ENCODE assay signal across 13 cellular contexts in the genomic region with DNA sequence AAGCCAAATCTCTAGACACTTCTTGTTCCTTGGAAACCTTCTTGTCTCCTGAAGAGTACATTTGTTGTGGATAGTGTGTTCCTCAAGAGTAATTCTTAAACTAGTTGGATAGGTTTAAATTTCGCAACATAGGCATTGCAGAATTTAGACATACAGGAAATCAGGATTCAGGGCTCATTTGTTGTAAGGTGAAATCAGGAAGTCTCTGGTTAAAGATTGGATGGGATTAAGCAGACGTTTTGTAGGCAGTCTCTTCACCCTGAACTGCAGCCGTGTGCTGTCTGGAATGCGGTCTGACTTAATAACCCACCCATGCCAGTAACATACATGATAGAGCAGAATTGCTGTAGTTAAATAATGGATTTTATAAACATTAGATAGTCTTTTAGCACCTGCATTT. TPM values are rescaled to one million over a fixed set of nuclear protein-coding genes. Genes with fewer than 3 reads are reported as not detected.
DNase-seq lines count a peak whose midpoint lies in the region; ATAC-seq, FAIRE-seq and TF ChIP-seq lines count a peak whose summit lies in the region.
"Had no signal": no experiment of that assay in that cellular context is flagged by ENCODE, and none has a peak within 500 bp of the region (broad histone marks: within the 10 kb centered on the region; RNA-seq: fewer than 3 reads in every experiment).

No MANE protein-coding gene starts in this region.

- H4K20me1 ChIP-seq in K562 (replicated peaks; ENCODE audit: control insufficient read depth, insufficient read depth, low read length): no peaks in the 10 kb centered on the region

- TF ChIP-seq EP300 in K562 (IDR thresholded peaks at IDR 0.05; ENCODE audit: low read length): no peak

- TF ChIP-seq CTCF in heart left ventricle (IDR thresholded peaks at IDR 0.05) (no peak), K562 (IDR thresholded peaks at IDR 0.05 in 2 of 3, conservative IDR thresholded peaks at IDR 0.05 in 1 of 3; ENCODE audit: insufficient read depth in 2 of 3, low read depth in 1 of 3, low read length in 3 of 3) (no peak)

- no peak for DNase-seq in heart left ventricle
- no peak for DNase-seq in cardiac septum (ENCODE audit: low spot score)
- no peak for DNase-seq in K562 (ENCODE audit: extremely low read depth in 1 of 4, low spot score in 3 of 4)
- DNase-seq in kidney glomerular epithelial cell (lab: John Stamatoyannopoulos, UW): peak; percentile 57
- DNase-seq in DMS53 (lab: John Stamatoyannopoulos, UW): no peak
- no peak for DNase-seq in stimulated activated naive CD4-positive, alpha-beta T cell treated with Interleukin-2 at 50 U/mL for 16 hours (lab: John Stamatoyannopoulos, UW)
- DNase-seq: activated CD8-positive, alpha-beta memory T cell treated with anti-CD3 and anti-CD28 coated beads, Interleukin-2, amount 50 U/mL, for 4 hours; NCI-H1105; NCI-H446 treated with DMSO at 0.1 percent for 48 hours; upper lobe of left lung had no signal

- H3K79me2 ChIP-seq in K562 (ENCODE audit: control insufficient read depth, insufficient read depth, low read length): peaks cover 97% of the 10 kb centered on the region

- H3K27me3 ChIP-seq in heart left ventricle (no peaks in the 10 kb centered on the region), K562 (ENCODE audit: control insufficient read depth in 2 of 2, insufficient read depth in 2 of 2, low read length in 2 of 2) (no peaks in the 10 kb centered on the region)
- H3K27me3 ChIP-seq: upper lobe of left lung had no signal

- H3K9me1 ChIP-seq in K562 (ENCODE audit: control insufficient read depth, insufficient read depth, low read length): no peaks in the 10 kb centered on the region

- H3K36me3 ChIP-seq in heart left ventricle (peaks cover 0 to 3% (median 0%) of the 10 kb centered on the region in 9 donors), K562 (ENCODE audit: control insufficient read depth, insufficient read depth, low read length) (peaks cover 35% of the 10 kb centered on the region)
- H3K36me3 ChIP-seq: upper lobe of left lung had no signal

- no peak overlapping the region for H3K9ac ChIP-seq in K562 (ENCODE audit: insufficient read depth in 1 of 2, low read depth in 2 of 2, low read length in 2 of 2)

- TF ChIP-seq POLR2A in heart left ventricle (IDR thresholded peaks at IDR 0.05): no peak
- no peak for TF ChIP-seq POLR2A in K562 (conservative IDR thresholded peaks at IDR 0.05)

- in situ Hi-C loops in K562 (cut with MboI): no loop called here

- H3K4me1 ChIP-seq in heart left ventricle (peaks cover 0 to 23% (median 17%) of the 10 kb centered on the region in 12 donors), K562 (replicated peaks in 1 of 2; ENCODE audit: control insufficient read depth in 2 of 2, insufficient read depth in 2 of 2, low read length in 2 of 2) (peaks cover 8 to 17% of the 10 kb centered on the region in 2 experiments)

- no peak overlapping the region for H3K4me3 ChIP-seq in heart left ventricle
- no peak overlapping the region for H3K4me3 ChIP-seq in K562
- H3K4me3 ChIP-seq: upper lobe of left lung had no signal

- POLR2A ChIA-PET in K562 (lab: Yijun Ruan, JAX): interaction anchor here (0.9 kb wide), 1 partner anchor 368 kb away, joined by 3 read pairs; no protein-coding TSS in a partner anchor

- FAIRE-seq in K562 (lab: Jason Lieb, UNC): no peak

- peak; percentile 37 to 74 (median 48) for ATAC-seq in heart left ventricle
- ATAC-seq in K562: peak; percentile 69
- ATAC-seq in GM19351 (IDR thresholded peaks at IDR 0.05; ENCODE audit: unreplicated experiment): no peak
- ATAC-seq in HG02623 (IDR thresholded peaks at IDR 0.05; ENCODE audit: unreplicated experiment): no peak
- ATAC-seq: natural killer cell treated with Interleukin-12 subunit alpha and Interleukin-12 subunit beta and Interleukin-15 and Interleukin-18, amount 100 ng/mL, for 72 hours had no signal

- CTCF ChIA-PET in K562 (lab: Yijun Ruan, JAX; ENCODE audit: low intra/inter-chr PET ratio): no interaction called here

- intact Hi-C loops in heart left ventricle (cut with DNase I) (no loop called here), cardiac septum (cut with DNase I) (no loop called here), K562 (cut with micrococcal nuclease) (no loop called here)

- H2AFZ ChIP-seq in K562 (ENCODE audit: low read depth, low read length): no peak overlapping the region

- no TSS peak for BruUV-seq in K562 (replicated peaks; lab: Mats Ljungman, UMichigan)

- no peak overlapping the region for H3K4me2 ChIP-seq in K562 (ENCODE audit: insufficient read depth, low read length)

- H3K27ac ChIP-seq in heart left ventricle (no peak overlapping the region), K562 (ENCODE audit: extremely low read depth, low read depth, low read length) (no peak overlapping the region)
- H3K27ac ChIP-seq: upper lobe of left lung had no signal

- no peak for TF ChIP-seq RAD21 in K562 (CRISPR knock-in tag; conservative IDR thresholded peaks at IDR 0.05 in 1 of 2, IDR thresholded peaks at IDR 0.05 in 1 of 2)

- H3K9me3 ChIP-seq in heart left ventricle (peaks cover 0 to 28% (median 15%) of the 10 kb centered on the region in 12 donors), K562 (replicated peaks; ENCODE audit: control insufficient read depth, insufficient read depth, low read depth, low read length) (peaks cover 13% of the 10 kb centered on the region)

- WGBS in heart left ventricle, 4 donors: 33 to 42% (median 37%) methylated on average over 4 of the region's 4 CpGs
- 35% methylated on average over 4 of the region's 4 CpGs for WGBS in K562 (ENCODE audit: insufficient coverage, low coverage, missing lambda C conversion rate)

TF ChIP-seq in K562, 482 proteins besides CTCF, POLR2A, EP300 and RAD21:
- TF ChIP-seq EP400 (IDR thresholded peaks at IDR 0.05) (no peak), ZNF143 (CRISPR knock-in tag; IDR thresholded peaks at IDR 0.05) (no peak), SMAD4 (CRISPR knock-in tag; conservative IDR thresholded peaks at IDR 0.05) (0 out of 2 replicates have a peak, but pooled peaks have one; percentile 27), ZNF444 (CRISPR knock-in tag; IDR thresholded peaks at IDR 0.05) (no peak), NR2F6 (CRISPR knock-in tag; IDR thresholded peaks at IDR 0.05) (no peak), BCL6 (CRISPR knock-in tag; IDR thresholded peaks at IDR 0.05) (no peak), CEBPG (CRISPR knock-in tag; IDR thresholded peaks at IDR 0.05) (no peak), CEBPG (tag; conservative IDR thresholded peaks at IDR 0.05 in 1 of 2, IDR thresholded peaks at IDR 0.05 in 1 of 2) (peak; percentile 68 to 74), CEBPB (tag; IDR thresholded peaks at IDR 0.05) (peak; percentile 93), SPI1 (IDR thresholded peaks at IDR 0.05; ENCODE audit: borderline replicate concordance, low read depth, low read length) (peak; percentile 45; the same call in 1 of the 2 replicates)
- TF ChIP-seq, protein P1, sequence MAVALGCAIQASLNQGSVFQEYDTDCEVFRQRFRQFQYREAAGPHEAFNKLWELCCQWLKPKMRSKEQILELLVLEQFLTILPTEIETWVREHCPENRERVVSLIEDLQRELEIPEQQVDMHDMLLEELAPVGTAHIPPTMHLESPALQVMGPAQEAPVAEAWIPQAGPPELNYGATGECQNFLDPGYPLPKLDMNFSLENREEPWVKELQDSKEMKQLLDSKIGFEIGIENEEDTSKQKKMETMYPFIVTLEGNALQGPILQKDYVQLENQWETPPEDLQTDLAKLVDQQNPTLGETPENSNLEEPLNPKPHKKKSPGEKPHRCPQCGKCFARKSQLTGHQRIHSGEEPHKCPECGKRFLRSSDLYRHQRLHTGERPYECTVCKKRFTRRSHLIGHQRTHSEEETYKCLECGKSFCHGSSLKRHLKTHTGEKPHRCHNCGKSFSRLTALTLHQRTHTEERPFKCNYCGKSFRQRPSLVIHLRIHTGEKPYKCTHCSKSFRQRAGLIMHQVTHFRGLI (CRISPR knock-in tag; IDR thresholded peaks at IDR 0.05): no peak
- TF ChIP-seq, protein P2, sequence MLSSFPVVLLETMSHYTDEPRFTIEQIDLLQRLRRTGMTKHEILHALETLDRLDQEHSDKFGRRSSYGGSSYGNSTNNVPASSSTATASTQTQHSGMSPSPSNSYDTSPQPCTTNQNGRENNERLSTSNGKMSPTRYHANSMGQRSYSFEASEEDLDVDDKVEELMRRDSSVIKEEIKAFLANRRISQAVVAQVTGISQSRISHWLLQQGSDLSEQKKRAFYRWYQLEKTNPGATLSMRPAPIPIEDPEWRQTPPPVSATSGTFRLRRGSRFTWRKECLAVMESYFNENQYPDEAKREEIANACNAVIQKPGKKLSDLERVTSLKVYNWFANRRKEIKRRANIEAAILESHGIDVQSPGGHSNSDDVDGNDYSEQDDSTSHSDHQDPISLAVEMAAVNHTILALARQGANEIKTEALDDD (IDR thresholded peaks at IDR 0.05): 0 out of 2 replicates have a peak, but pooled peaks have one; percentile 34

RNA-seq across cellular contexts. Expression of a gene that starts 21.7 kb away (rescaled TPM):
- total RNA-seq in heart left ventricle (10 to 100 TPM in 8 of 9 donors, 1 to 10 TPM in 1; 10.0 to 22.8 (median 13.7) TPM), cardiac septum (17.8 TPM), K562 (2014; rRNA removed) (19.3 and 21.7 TPM in 2 replicates), K562 (2014; rRNA removed; fragmentation: Illumina TruSeq; extraction: Trizol) (33.3 and 37.1 TPM in 2 replicates), K562 (2015; rRNA removed; fragmentation: Illumina TruSeq; extraction: Trizol) (29.3 and 30.4 TPM in 2 replicates), K562 (2021) (25.8 and 28.8 TPM in 2 replicates)
- polyA plus RNA-seq in heart left ventricle (1 to 10 TPM; 3.5 to 5.5 TPM), K562 (2011; rRNA removed) (16.9 and 18.2 TPM in 2 replicates), K562 (2014; fragmentation: Illumina TruSeq; extraction: Trizol) (20.9 and 24.9 TPM in 2 replicates), K562 (2014; fragmentation: Nextera tagmentation; extraction: Ambion mirVana) (1 to 10 TPM; 6.0 to 6.2 TPM), K562 (2014; rRNA removed) (14.6 and 18.4 TPM in 2 replicates)
- total RNA-seq in K562 (2011; cell fraction: chromatin; rRNA removed; ENCODE audit: low replicate concordance): 53.0 and 162 TPM in 2 replicates
- 38.2 and 56.5 TPM in 2 replicates for total RNA-seq in K562 (2011; cell fraction: nucleolus; rRNA removed)
- 82.4 and 142 TPM in 2 replicates for total RNA-seq in K562 (2011; cell fraction: nucleoplasm; rRNA removed)
- polyA plus RNA-seq in K562 (2011; cell fraction: cytosol; rRNA removed): 19.3 and 22.5 TPM in 2 replicates
- polyA plus RNA-seq in K562 (2011; cell fraction: nucleus; rRNA removed): 35.9 and 42.5 TPM in 2 replicates
- 11.0 and 12.9 TPM in 2 replicates for polyA plus RNA-seq in K562 (2012)
- polyA minus RNA-seq in K562 (2011; rRNA and poly(A)+ RNA removed): 64.9 and 75.2 TPM in 2 replicates
- 21.6 and 23.0 TPM in 2 replicates for polyA minus RNA-seq in K562 (2011; cell fraction: cytosol; rRNA and poly(A)+ RNA removed)
- polyA minus RNA-seq in K562 (2011; cell fraction: nucleus; rRNA and poly(A)+ RNA removed): 68.8 and 114 TPM in 2 replicates

Comparison
In these comparisons a context has a peak if more than half of its experiments do, and no peak if none do; other contexts are left out.
1. ATAC-seq: peak in heart left ventricle (4 of 4) and K562 (single experiment); none in GM19351 (single experiment) and HG02623 (single experiment).